Comparison of ENCODE assay signal across 17 cellular contexts in the genomic region with DNA sequence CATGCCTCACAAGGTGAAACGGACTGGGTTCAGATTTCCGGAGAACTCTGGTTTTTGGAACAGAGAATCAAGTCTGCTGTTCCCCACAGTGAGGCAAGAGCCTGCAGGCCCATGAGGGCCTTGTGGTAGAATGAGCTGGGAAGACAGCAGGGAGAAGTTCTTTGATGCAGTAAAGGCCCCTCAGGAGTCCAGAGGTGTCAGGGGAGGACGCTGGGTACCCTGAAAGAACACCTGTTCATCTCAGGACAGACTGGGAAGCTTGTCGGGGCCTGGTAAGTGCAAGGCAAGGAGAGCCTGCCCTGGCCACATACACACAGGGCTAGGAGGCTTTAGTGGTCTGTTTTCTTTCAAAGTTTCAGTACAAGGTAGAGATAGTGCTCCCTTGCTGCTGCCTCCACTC. TPM values are rescaled to one million over a fixed set of nuclear protein-coding genes. Genes with fewer than 3 reads are reported as not detected.
A peak's percentile ranks its signal among the peaks of the same experiment; 100 is the strongest.
DNase-seq lines count a peak whose midpoint lies in the region; ATAC-seq, FAIRE-seq and TF ChIP-seq lines count a peak whose summit lies in the region.
"Had no signal": no experiment of that assay in that cellular context is flagged by ENCODE, and none has a peak within 500 bp of the region (broad histone marks: within the 10 kb centered on the region; RNA-seq: fewer than 3 reads in every experiment).

No MANE protein-coding gene starts in this region.

- TF ChIP-seq RAD21 in HepG2 (CRISPR knock-in tag; IDR thresholded peaks at IDR 0.05): no peak

- peaks cover 7% of the 10 kb centered on the region for H3K79me2 ChIP-seq in HepG2 (ENCODE audit: insufficient read depth, low read length)
- H3K79me2 ChIP-seq in trophoblast cell (ENCODE audit: control insufficient read depth, insufficient read depth, low read length, poor library complexity): peaks cover 10% of the 10 kb centered on the region

- POLR2A ChIA-PET in HepG2 (lab: Yijun Ruan, JAX): interaction anchor here (0.7 kb wide), 1 partner anchor 59 kb away, joined by 3 read pairs; a partner anchor contains a TSS

- TF ChIP-seq EP300 in HepG2 (IDR thresholded peaks at IDR 0.05; ENCODE audit: low read depth in 2 of 2, low read length in 2 of 2) (no peak), HepG2 (CRISPR knock-in tag; IDR thresholded peaks at IDR 0.05; ENCODE audit: borderline replicate concordance) (no peak)

- no peaks in the 10 kb centered on the region for H4K20me1 ChIP-seq in HepG2 (ENCODE audit: insufficient read depth, low read length)

- no peak for DNase-seq in HepG2 (ENCODE audit: low spot score)
- no peak for DNase-seq in right lobe of liver
- no peak for DNase-seq in mesothelial cell of epicardium (ENCODE audit: low spot score in 2 of 2, unreplicated experiment in 2 of 2)
- DNase-seq in trophoblast cell: no peak
- DNase-seq in NCI-H1436 treated with DMSO at 0.1 percent for 48 hours (lab: John Stamatoyannopoulos, UW): no peak
- DNase-seq: activated CD4-positive, CD25-positive, alpha-beta regulatory T cell treated with anti-CD3 and anti-CD28 coated beads, Interleukin-2, amount 50 U/mL, for 72 hours; activated gamma-delta T cell treated with Interleukin-2 at 50 U/mL for 16 hours; CD8-positive, alpha-beta memory T cell; DMS79 treated with DMSO at 0.1 percent for 48 hours; lower lobe of right lung; NCI-H2029; NCI-H446 treated with DMSO at 0.1 percent for 48 hours had no signal

- H3K9me3 Mint-ChIP-seq in mesothelial cell of epicardium: no peaks in the 10 kb centered on the region
- H3K9me3 Mint-ChIP-seq: CD8-positive, alpha-beta memory T cell had no signal

- intact Hi-C loops in HepG2 (cut with micrococcal nuclease; ENCODE audit: unreplicated experiment) (loop anchor here (5.0 kb wide), 3 partner anchors 83 to 183 kb away; no protein-coding TSS in a partner anchor), right lobe of liver (cut with DNase I) (no loop called here)

- H3K27me3 ChIP-seq in HepG2 (ENCODE audit: control insufficient read depth in 1 of 2, insufficient read depth in 2 of 2, low read length in 2 of 2) (no peaks in the 10 kb centered on the region), right lobe of liver (no peaks in the 10 kb centered on the region), trophoblast cell (ENCODE audit: insufficient read depth, low read length) (no peaks in the 10 kb centered on the region)

- H3K4me3 Mint-ChIP-seq in mesothelial cell of epicardium: no peak overlapping the region

- no peak overlapping the region for H4K91ac ChIP-seq in trophoblast cell (ENCODE audit: low read depth, low read length)

- TF ChIP-seq CTCF in HepG2 (CRISPR knock-in tag; IDR thresholded peaks at IDR 0.05): no peak
- no peak for TF ChIP-seq CTCF in right lobe of liver (IDR thresholded peaks at IDR 0.05)
- TF ChIP-seq CTCF in mesothelial cell of epicardium (IDR thresholded peaks at IDR 0.05; ENCODE audit: unreplicated experiment): no peak

- FAIRE-seq in HepG2 (lab: Jason Lieb, UNC): no peak
- FAIRE-seq: astrocyte, colon had no signal

- H3K36me3 Mint-ChIP-seq in mesothelial cell of epicardium: peaks cover 21% of the 10 kb centered on the region

- no peak overlapping the region for H3K23ac ChIP-seq in trophoblast cell (ENCODE audit: low read length)

- no peak overlapping the region for H3K27ac ChIP-seq in HepG2 (ENCODE audit: extremely low read length, insufficient read depth, low read length)
- no peak overlapping the region for H3K27ac ChIP-seq in right lobe of liver
- peak overlapping the region; percentile 45 for H3K27ac ChIP-seq in angular gyrus (ENCODE audit: low read depth, low read length)
- H3K27ac ChIP-seq in trophoblast cell (ENCODE audit: low read depth, low read length): no peak overlapping the region
- H3K27ac ChIP-seq: lower lobe of right lung had no signal

- H2BK120ac ChIP-seq in trophoblast cell (ENCODE audit: insufficient read depth, low read length, poor library complexity): no peak overlapping the region

- in situ Hi-C loops in HepG2 (cut with HindIII; ENCODE audit: extremely low pct_ligation_motif_present, low pct_unique_long_range_greater_than_20kb): loop anchor here (5.0 kb wide), 1 partner anchor 98 kb away; no protein-coding TSS in a partner anchor

- no peak overlapping the region for H3K4me3 ChIP-seq in HepG2 (replicated peaks in 1 of 3; ENCODE audit: insufficient read depth in 1 of 3, low read depth in 2 of 3, low read length in 3 of 3)
- no peak overlapping the region for H3K4me3 ChIP-seq in right lobe of liver
- no peak overlapping the region for H3K4me3 ChIP-seq in trophoblast cell (ENCODE audit: low read depth, low read length)
- H3K4me3 ChIP-seq: lower lobe of right lung had no signal

- 87% methylated on average over 3 of the region's 4 CpGs for WGBS in HepG2 (ENCODE audit: low lambda C conversion rate)
- 90% methylated on average over 2 of the region's 4 CpGs for WGBS in right lobe of liver (ENCODE audit: insufficient coverage, low coverage, low lambda C conversion rate, missing lambda C conversion rate)
- no CpG with 5 or more reads among the region's 4 CpGs for WGBS in trophoblast cell (ENCODE audit: extremely low coverage, insufficient coverage, insufficient read length)

- H3K27me3 Mint-ChIP-seq in mesothelial cell of epicardium (ENCODE audit: low read depth): no peaks in the 10 kb centered on the region
- H3K27me3 Mint-ChIP-seq: CD8-positive, alpha-beta memory T cell had no signal

- H3K9me3 ChIP-seq in HepG2 (ENCODE audit: low read length): no peaks in the 10 kb centered on the region
- no peaks in the 10 kb centered on the region for H3K9me3 ChIP-seq in right lobe of liver
- H3K9me3 ChIP-seq in trophoblast cell (ENCODE audit: insufficient read depth, low read depth, low read length): peaks cover 2% of the 10 kb centered on the region
- H3K9me3 ChIP-seq: lower lobe of right lung had no signal

- H4K12ac ChIP-seq in trophoblast cell (ENCODE audit: low read depth, low read length): no peak overlapping the region

- H2AFZ ChIP-seq in HepG2 (ENCODE audit: low read length) (no peak overlapping the region), trophoblast cell (ENCODE audit: insufficient read depth, low read length, poor library complexity) (no peak overlapping the region)

- TF ChIP-seq POLR2A in HepG2 (IDR thresholded peaks at IDR 0.05; ENCODE audit: insufficient read depth in 1 of 2, low read depth in 2 of 2, low read length in 2 of 2): no peak
- TF ChIP-seq POLR2A in right lobe of liver (IDR thresholded peaks at IDR 0.05): no peak

- peaks cover 10 to 27% of the 10 kb centered on the region in 2 experiments; a peak in 4 of 5 replicates for H3K36me3 ChIP-seq in HepG2 (replicated peaks in 1 of 2; ENCODE audit: control insufficient read depth in 1 of 2, insufficient read depth in 2 of 2, low read length in 2 of 2)
- H3K36me3 ChIP-seq in right lobe of liver: peaks cover 0 to 35% (median 7%) of the 10 kb centered on the region in 4 donors
- peaks cover 9 to 19% of the 10 kb centered on the region in 2 experiments for H3K36me3 ChIP-seq in trophoblast cell (ENCODE audit: control insufficient read depth in 1 of 2, insufficient read depth in 2 of 2, low read length in 2 of 2)

- BruUV-seq in HepG2 (replicated peaks; lab: Mats Ljungman, UMichigan): no TSS peak

- H2BK5ac ChIP-seq in trophoblast cell (ENCODE audit: low read depth, low read length, poor library complexity): no peak overlapping the region

- H2BK12ac ChIP-seq in trophoblast cell (ENCODE audit: low read length): no peak overlapping the region

- no peak overlapping the region for H4K8ac ChIP-seq in trophoblast cell (ENCODE audit: low read depth, low read length)

- peaks cover 17% of the 10 kb centered on the region for H3K79me1 ChIP-seq in trophoblast cell (ENCODE audit: low read length)

- no peak overlapping the region for H3K4ac ChIP-seq in trophoblast cell (ENCODE audit: low read depth, low read length)

- H2AK5ac ChIP-seq in trophoblast cell (ENCODE audit: low read length): no peak overlapping the region

- no peak overlapping the region for H3K18ac ChIP-seq in trophoblast cell (ENCODE audit: low read length)

- peaks cover 28% of the 10 kb centered on the region for H3K4me1 ChIP-seq in HepG2 (ENCODE audit: insufficient read depth, low read length)
- peaks cover 0 to 14% (median 3%) of the 10 kb centered on the region in 4 donors for H3K4me1 ChIP-seq in right lobe of liver
- H3K4me1 ChIP-seq in trophoblast cell (ENCODE audit: control insufficient read depth in 1 of 2, insufficient read depth in 2 of 2, low read length in 2 of 2): peaks cover 35 to 43% of the 10 kb centered on the region in 2 experiments

- CTCF ChIA-PET in HepG2 (lab: Yijun Ruan, JAX; ENCODE audit: low intra/inter-chr PET ratio, low total read pairs): no interaction called here

- peak overlapping the region; percentile 76 for H3K27ac Mint-ChIP-seq in mesothelial cell of epicardium

- H3K4me2 ChIP-seq in HepG2 (ENCODE audit: low read depth, low read length): no peak overlapping the region
- H3K4me2 ChIP-seq in trophoblast cell (ENCODE audit: low read length): no peak overlapping the region

- H3K4me1 Mint-ChIP-seq in mesothelial cell of epicardium: peaks cover 31% of the 10 kb centered on the region

- H3K9ac ChIP-seq in HepG2 (ENCODE audit: insufficient read depth, low read depth, low read length) (no peak overlapping the region), trophoblast cell (ENCODE audit: low read length) (no peak overlapping the region)

- no peak for ATAC-seq in HepG2
- no peak for ATAC-seq in right lobe of liver
- ATAC-seq in HG02840 (IDR thresholded peaks at IDR 0.05; ENCODE audit: low FRiP score, unreplicated experiment): no peak
- ATAC-seq: lower lobe of right lung, SK-N-SH treated with all-trans-retinoic acid at 6 μM for 48 hours had no signal

- H3K14ac ChIP-seq in trophoblast cell (ENCODE audit: low read length): no peak overlapping the region

RNA-seq across cellular contexts. Expression of a gene that starts 3.7 kb away (rescaled TPM):
- 1.4 and 3.1 TPM in 2 replicates for total RNA-seq in HepG2 (2016; rRNA removed; fragmentation: Illumina TruSeq; extraction: Trizol)
- 0.20 and 0.44 TPM in 2 replicates for total RNA-seq in HepG2 (2016; cell fraction: cytosol; rRNA removed; fragmentation: Illumina TruSeq; extraction: Trizol; ENCODE audit: low read depth)
- total RNA-seq in HepG2 (2016; cell fraction: insoluble cytoplasmic fraction; rRNA removed; fragmentation: Illumina TruSeq; extraction: Trizol): 1.4 and 3.1 TPM in 2 replicates
- total RNA-seq in HepG2 (2016; cell fraction: membrane; rRNA removed; fragmentation: Illumina TruSeq; extraction: Trizol): 1.5 and 1.6 TPM in 2 replicates
- 2.9 and 3.4 TPM in 2 replicates for total RNA-seq in HepG2 (2016; cell fraction: nucleus; rRNA removed; fragmentation: Illumina TruSeq; extraction: Trizol)
- polyA plus RNA-seq in HepG2 (2011; rRNA removed): 1.5 and 2.4 TPM in 2 replicates
- polyA plus RNA-seq in HepG2 (2011; cell fraction: cytosol; rRNA removed): 1.3 and 1.5 TPM in 2 replicates
- polyA plus RNA-seq in HepG2 (2011; cell fraction: nucleus; rRNA removed): 5.0 and 5.4 TPM in 2 replicates
- polyA plus RNA-seq in HepG2 (2012): 1.1 and 1.5 TPM in 2 replicates
- polyA plus RNA-seq in HepG2 (2016; cell fraction: cytosol; fragmentation: Illumina TruSeq; extraction: Trizol; ENCODE audit: low read depth): 0.19 and 0.20 TPM in 2 replicates
- 1.4 and 1.5 TPM in 2 replicates for polyA plus RNA-seq in HepG2 (2016; cell fraction: insoluble cytoplasmic fraction; fragmentation: Illumina TruSeq; extraction: Trizol; ENCODE audit: low read depth)
- polyA plus RNA-seq in HepG2 (2016; cell fraction: membrane; fragmentation: Illumina TruSeq; extraction: Trizol; ENCODE audit: low read depth): 0.82 and 1.3 TPM in 2 replicates
- polyA plus RNA-seq in HepG2 (2016; cell fraction: nucleus; fragmentation: Illumina TruSeq; extraction: Trizol; ENCODE audit: insufficient read depth, low read depth): 2.3 and 3.8 TPM in 2 replicates
- 7.3 and 12.7 TPM in 2 replicates for polyA minus RNA-seq in HepG2 (2011; rRNA and poly(A)+ RNA removed; ENCODE audit: low replicate concordance)
- polyA minus RNA-seq in HepG2 (2011; cell fraction: cytosol; rRNA and poly(A)+ RNA removed): 1.7 and 1.8 TPM in 2 replicates
- 4.7 and 5.2 TPM in 2 replicates for polyA minus RNA-seq in HepG2 (2011; cell fraction: nucleus; rRNA and poly(A)+ RNA removed)
- total RNA-seq in right lobe of liver: 1 to 10 TPM; 2.2 to 8.9 (median 4.9) TPM
- total RNA-seq in mesothelial cell of epicardium: 22.4 to 23.6 TPM (median 23.0 TPM) in 3 replicates
- polyA plus RNA-seq in trophoblast cell (2013): 3.2 and 3.4 TPM in 2 replicates
- polyA plus RNA-seq: CD8-positive, alpha-beta memory T cell had no signal

RNA-seq across cellular contexts. Expression of a gene that starts 35.6 kb away (rescaled TPM):
- total RNA-seq in HepG2 (2016; rRNA removed; fragmentation: Illumina TruSeq; extraction: Trizol): not detected in 2 replicates
- not detected in 2 replicates for total RNA-seq in HepG2 (2016; cell fraction: cytosol; rRNA removed; fragmentation: Illumina TruSeq; extraction: Trizol; ENCODE audit: low read depth)
- total RNA-seq in HepG2 (2016; cell fraction: insoluble cytoplasmic fraction; rRNA removed; fragmentation: Illumina TruSeq; extraction: Trizol): not detected in 2 replicates
- not detected in 2 replicates for total RNA-seq in HepG2 (2016; cell fraction: membrane; rRNA removed; fragmentation: Illumina TruSeq; extraction: Trizol)
- total RNA-seq in HepG2 (2016; cell fraction: nucleus; rRNA removed; fragmentation: Illumina TruSeq; extraction: Trizol): not detected in 2 replicates
- not detected in 2 replicates for polyA plus RNA-seq in HepG2 (2011; rRNA removed)
- polyA plus RNA-seq in HepG2 (2011; cell fraction: cytosol; rRNA removed): not detected in 2 replicates
- polyA plus RNA-seq in HepG2 (2011; cell fraction: nucleus; rRNA removed): not detected in 2 replicates
- not detected in 2 replicates for polyA plus RNA-seq in HepG2 (2012)
- not detected in 2 replicates for polyA plus RNA-seq in HepG2 (2016; cell fraction: cytosol; fragmentation: Illumina TruSeq; extraction: Trizol; ENCODE audit: low read depth)
- polyA plus RNA-seq in HepG2 (2016; cell fraction: insoluble cytoplasmic fraction; fragmentation: Illumina TruSeq; extraction: Trizol; ENCODE audit: low read depth): not detected in 2 replicates
- polyA plus RNA-seq in HepG2 (2016; cell fraction: membrane; fragmentation: Illumina TruSeq; extraction: Trizol; ENCODE audit: low read depth): not detected in 2 replicates
- polyA plus RNA-seq in HepG2 (2016; cell fraction: nucleus; fragmentation: Illumina TruSeq; extraction: Trizol; ENCODE audit: insufficient read depth, low read depth): not detected in 2 replicates
- polyA minus RNA-seq in HepG2 (2011; rRNA and poly(A)+ RNA removed; ENCODE audit: low replicate concordance): 0.12 TPM in 1 of 2 replicates, not detected in the other
- not detected in 2 replicates for polyA minus RNA-seq in HepG2 (2011; cell fraction: cytosol; rRNA and poly(A)+ RNA removed)
- polyA minus RNA-seq in HepG2 (2011; cell fraction: nucleus; rRNA and poly(A)+ RNA removed): not detected in 2 replicates
- under 1 TPM in 2 of 6 experiments, not detected in 4; 0.19 to 0.68 TPM for total RNA-seq in right lobe of liver
- total RNA-seq in mesothelial cell of epicardium: not detected in 3 replicates
- polyA plus RNA-seq in trophoblast cell (2013): not detected in 2 replicates
- total RNA-seq: astrocyte; CD8-positive, alpha-beta memory T cell; lower lobe of right lung had no signal
- polyA plus RNA-seq: CD8-positive, alpha-beta memory T cell had no signal

RNA-seq across cellular contexts. Expression of a gene that starts 49.3 kb away (rescaled TPM):
- total RNA-seq in HepG2 (2016; rRNA removed; fragmentation: Illumina TruSeq; extraction: Trizol) (24.9 and 59.6 TPM in 2 replicates), right lobe of liver (10 to 100 TPM; 21.9 to 35.2 (median 28.4) TPM), mesothelial cell of epicardium (185 to 201 TPM (median 192 TPM) in 3 replicates)
- total RNA-seq in HepG2 (2016; cell fraction: cytosol; rRNA removed; fragmentation: Illumina TruSeq; extraction: Trizol; ENCODE audit: low read depth): 14.8 and 15.5 TPM in 2 replicates
- total RNA-seq in HepG2 (2016; cell fraction: insoluble cytoplasmic fraction; rRNA removed; fragmentation: Illumina TruSeq; extraction: Trizol): 23.0 and 60.3 TPM in 2 replicates
- total RNA-seq in HepG2 (2016; cell fraction: membrane; rRNA removed; fragmentation: Illumina TruSeq; extraction: Trizol): 11.2 and 12.9 TPM in 2 replicates
- 180 and 195 TPM in 2 replicates for total RNA-seq in HepG2 (2016; cell fraction: nucleus; rRNA removed; fragmentation: Illumina TruSeq; extraction: Trizol)
- polyA plus RNA-seq in HepG2 (2011; rRNA removed): 35.0 and 41.3 TPM in 2 replicates
- 3.9 and 5.3 TPM in 2 replicates for polyA plus RNA-seq in HepG2 (2011; cell fraction: cytosol; rRNA removed)
- polyA plus RNA-seq in HepG2 (2011; cell fraction: nucleus; rRNA removed): 102 and 127 TPM in 2 replicates
- polyA plus RNA-seq in HepG2 (2012): 39.9 and 52.7 TPM in 2 replicates
- 0.61 and 0.64 TPM in 2 replicates for polyA plus RNA-seq in HepG2 (2016; cell fraction: cytosol; fragmentation: Illumina TruSeq; extraction: Trizol; ENCODE audit: low read depth)
- polyA plus RNA-seq in HepG2 (2016; cell fraction: insoluble cytoplasmic fraction; fragmentation: Illumina TruSeq; extraction: Trizol; ENCODE audit: low read depth): 14.4 and 15.0 TPM in 2 replicates
- polyA plus RNA-seq in HepG2 (2016; cell fraction: membrane; fragmentation: Illumina TruSeq; extraction: Trizol; ENCODE audit: low read depth): 2.1 and 2.2 TPM in 2 replicates
- polyA plus RNA-seq in HepG2 (2016; cell fraction: nucleus; fragmentation: Illumina TruSeq; extraction: Trizol; ENCODE audit: insufficient read depth, low read depth): 227 and 250 TPM in 2 replicates
- polyA minus RNA-seq in HepG2 (2011; rRNA and poly(A)+ RNA removed; ENCODE audit: low replicate concordance): 26.3 and 26.4 TPM in 2 replicates
- 7.3 and 10.2 TPM in 2 replicates for polyA minus RNA-seq in HepG2 (2011; cell fraction: cytosol; rRNA and poly(A)+ RNA removed)
- 385 and 392 TPM in 2 replicates for polyA minus RNA-seq in HepG2 (2011; cell fraction: nucleus; rRNA and poly(A)+ RNA removed)
- 35.3 and 36.7 TPM in 2 replicates for polyA plus RNA-seq in trophoblast cell (2013)

RNA-seq across cellular contexts. Expression of a gene that starts 52.8 kb away (rescaled TPM):
- total RNA-seq in HepG2 (2016; rRNA removed; fragmentation: Illumina TruSeq; extraction: Trizol): not detected in 2 replicates
- not detected in 2 replicates for total RNA-seq in HepG2 (2016; cell fraction: cytosol; rRNA removed; fragmentation: Illumina TruSeq; extraction: Trizol; ENCODE audit: low read depth)
- not detected in 2 replicates for total RNA-seq in HepG2 (2016; cell fraction: insoluble cytoplasmic fraction; rRNA removed; fragmentation: Illumina TruSeq; extraction: Trizol)
- not detected in 2 replicates for total RNA-seq in HepG2 (2016; cell fraction: membrane; rRNA removed; fragmentation: Illumina TruSeq; extraction: Trizol)
- total RNA-seq in HepG2 (2016; cell fraction: nucleus; rRNA removed; fragmentation: Illumina TruSeq; extraction: Trizol): 0.62 TPM in 1 of 2 replicates, not detected in the other
- polyA plus RNA-seq in HepG2 (2011; rRNA removed): 0.04 and 0.26 TPM in 2 replicates
- polyA plus RNA-seq in HepG2 (2011; cell fraction: cytosol; rRNA removed): 0.08 TPM in 2 replicates
- polyA plus RNA-seq in HepG2 (2011; cell fraction: nucleus; rRNA removed): 0.74 and 1.2 TPM in 2 replicates
- polyA plus RNA-seq in HepG2 (2012): not detected in 2 replicates
- polyA plus RNA-seq in HepG2 (2016; cell fraction: cytosol; fragmentation: Illumina TruSeq; extraction: Trizol; ENCODE audit: low read depth): not detected in 2 replicates
- polyA plus RNA-seq in HepG2 (2016; cell fraction: insoluble cytoplasmic fraction; fragmentation: Illumina TruSeq; extraction: Trizol; ENCODE audit: low read depth): not detected in 2 replicates
- polyA plus RNA-seq in HepG2 (2016; cell fraction: membrane; fragmentation: Illumina TruSeq; extraction: Trizol; ENCODE audit: low read depth): not detected in 2 replicates
- not detected in 2 replicates for polyA plus RNA-seq in HepG2 (2016; cell fraction: nucleus; fragmentation: Illumina TruSeq; extraction: Trizol; ENCODE audit: insufficient read depth, low read depth)
- not detected in 2 replicates for polyA minus RNA-seq in HepG2 (2011; rRNA and poly(A)+ RNA removed; ENCODE audit: low replicate concordance)
- not detected in 2 replicates for polyA minus RNA-seq in HepG2 (2011; cell fraction: cytosol; rRNA and poly(A)+ RNA removed)
- polyA minus RNA-seq in HepG2 (2011; cell fraction: nucleus; rRNA and poly(A)+ RNA removed): 0.62 TPM in 1 of 2 replicates, not detected in the other
- total RNA-seq in right lobe of liver: 1 to 10 TPM in 1 of 6 experiments, under 1 TPM in 2, not detected in 3; 0.29 to 1.0 (median 0.60) TPM
- not detected in 3 replicates for total RNA-seq in mesothelial cell of epicardium
- 0.43 and 0.63 TPM in 2 replicates for polyA plus RNA-seq in trophoblast cell (2013)
- total RNA-seq: astrocyte; CD8-positive, alpha-beta memory T cell had no signal
- polyA plus RNA-seq: CD8-positive, alpha-beta memory T cell had no signal

RNA-seq across cellular contexts. Expression of a gene that starts 59.1 kb away (rescaled TPM):
- total RNA-seq in HepG2 (2016; rRNA removed; fragmentation: Illumina TruSeq; extraction: Trizol): 53.1 and 79.3 TPM in 2 replicates
- 44.6 and 50.1 TPM in 2 replicates for total RNA-seq in HepG2 (2016; cell fraction: cytosol; rRNA removed; fragmentation: Illumina TruSeq; extraction: Trizol; ENCODE audit: low read depth)
- total RNA-seq in HepG2 (2016; cell fraction: insoluble cytoplasmic fraction; rRNA removed; fragmentation: Illumina TruSeq; extraction: Trizol): 52.3 and 79.6 TPM in 2 replicates
- 65.9 and 69.2 TPM in 2 replicates for total RNA-seq in HepG2 (2016; cell fraction: membrane; rRNA removed; fragmentation: Illumina TruSeq; extraction: Trizol)
- total RNA-seq in HepG2 (2016; cell fraction: nucleus; rRNA removed; fragmentation: Illumina TruSeq; extraction: Trizol): 21.1 and 29.1 TPM in 2 replicates
- 31.1 and 38.7 TPM in 2 replicates for polyA plus RNA-seq in HepG2 (2011; rRNA removed)
- polyA plus RNA-seq in HepG2 (2011; cell fraction: cytosol; rRNA removed): 18.7 and 22.0 TPM in 2 replicates
- polyA plus RNA-seq in HepG2 (2011; cell fraction: nucleus; rRNA removed): 11.3 and 12.9 TPM in 2 replicates
- polyA plus RNA-seq in HepG2 (2012): 30.5 and 34.5 TPM in 2 replicates
- polyA plus RNA-seq in HepG2 (2016; cell fraction: cytosol; fragmentation: Illumina TruSeq; extraction: Trizol; ENCODE audit: low read depth): 35.0 and 43.2 TPM in 2 replicates
- 67.4 and 70.9 TPM in 2 replicates for polyA plus RNA-seq in HepG2 (2016; cell fraction: insoluble cytoplasmic fraction; fragmentation: Illumina TruSeq; extraction: Trizol; ENCODE audit: low read depth)
- 49.2 and 61.0 TPM in 2 replicates for polyA plus RNA-seq in HepG2 (2016; cell fraction: membrane; fragmentation: Illumina TruSeq; extraction: Trizol; ENCODE audit: low read depth)
- polyA plus RNA-seq in HepG2 (2016; cell fraction: nucleus; fragmentation: Illumina TruSeq; extraction: Trizol; ENCODE audit: insufficient read depth, low read depth): 41.0 and 51.9 TPM in 2 replicates
- polyA minus RNA-seq in HepG2 (2011; rRNA and poly(A)+ RNA removed; ENCODE audit: low replicate concordance): 5.5 and 11.1 TPM in 2 replicates
- 6.3 and 6.8 TPM in 2 replicates for polyA minus RNA-seq in HepG2 (2011; cell fraction: cytosol; rRNA and poly(A)+ RNA removed)
- 4.2 and 7.5 TPM in 2 replicates for polyA minus RNA-seq in HepG2 (2011; cell fraction: nucleus; rRNA and poly(A)+ RNA removed)
- total RNA-seq in right lobe of liver: 10 to 100 TPM; 12.0 to 22.8 (median 16.5) TPM
- total RNA-seq in mesothelial cell of epicardium: 19.1 to 21.0 TPM (median 19.6 TPM) in 3 replicates
- polyA plus RNA-seq in trophoblast cell (2013): 38.8 and 38.9 TPM in 2 replicates
